ENCODE assay signal across 1 cellular context in genomic region chr5:141613344-141613743, GRCh38.
TF ChIP-seq lines count a peak whose summit lies in the region.

No MANE protein-coding gene starts in this region.

TF ChIP-seq in GM23338, 12 proteins besides CTCF, POLR2A, EP300 and RAD21:
- TF ChIP-seq ETS1 (IDR thresholded peaks at IDR 0.05) (no peak), ZNF331 (CRISPR knock-in tag; IDR thresholded peaks at IDR 0.05; ENCODE audit: low read depth) (no peak), CREB1 (CRISPR knock-in tag; IDR thresholded peaks at IDR 0.05; ENCODE audit: low read depth) (no peak)
